In the genomic region with DNA sequence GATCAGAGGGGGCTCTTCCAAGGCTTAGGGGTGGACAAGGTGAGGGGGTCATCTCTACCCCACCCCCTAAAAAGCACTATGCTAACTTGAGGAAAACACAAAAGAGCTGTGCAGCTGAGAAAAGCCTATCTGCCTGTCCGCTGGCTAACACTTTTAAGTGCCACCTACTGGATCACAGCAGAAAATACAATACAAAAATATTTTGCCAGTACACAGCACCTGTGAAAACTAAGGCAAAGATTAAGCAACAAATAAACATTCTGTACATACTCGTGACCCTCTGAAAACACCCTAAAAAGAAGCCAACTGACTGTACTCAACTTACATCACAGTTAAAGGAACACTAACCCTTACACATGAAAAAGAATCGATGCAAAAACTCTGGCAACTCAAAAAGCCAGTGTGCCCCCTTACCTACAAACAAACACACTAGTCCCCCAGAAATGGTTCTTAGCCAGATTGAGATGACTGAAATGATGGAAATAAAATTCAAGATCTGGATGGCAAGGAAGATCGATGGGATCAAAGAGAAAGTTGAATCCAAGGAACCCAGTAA, we compare ENCODE assay signal across 8 cellular contexts. TPM values are rescaled to one million over a fixed set of nuclear protein-coding genes. Genes with fewer than 3 reads are reported as not detected.
A peak's percentile ranks its signal among the peaks of the same experiment; 100 is the strongest.
DNase-seq lines count a peak whose midpoint lies in the region; ATAC-seq and TF ChIP-seq lines count a peak whose summit lies in the region.
"Not testable (repeated sequence)": the region's sequence is repeated elsewhere in the genome, so short reads cannot be mapped to it uniquely, and the experiment has no call there.

No MANE protein-coding gene starts in this region.

- not testable (repeated sequence) for H3K27ac ChIP-seq in GM23338 (ENCODE audit: low read depth); KMS-11; neural cell (ENCODE audit: low read length)

- in situ Hi-C loops in ACHN (cut with HindIII; ENCODE audit: low pct_ligation_motif_present, low pct_unique_long_range_greater_than_20kb, low sequenced_read_pairs); astrocyte of the spinal cord (cut with HindIII; ENCODE audit: low sequenced_read_pairs): not testable (repeated sequence)

- not testable (repeated sequence) for H3K36me3 ChIP-seq in GM23338 (ENCODE audit: insufficient read depth); KMS-11 (ENCODE audit: insufficient read depth); neural cell (ENCODE audit: insufficient read depth, low read length)

- not testable (repeated sequence) for H3F3A ChIP-seq in GM23338 (replicated peaks; ENCODE audit: low read depth); neural cell (ENCODE audit: insufficient read depth, low read length, poor library complexity, severe bottlenecking)

- not testable (repeated sequence) for H3K79me2 ChIP-seq in GM23338 (replicated peaks; ENCODE audit: insufficient read depth); KMS-11 (ENCODE audit: insufficient read depth, low read depth); neural cell (replicated peaks; ENCODE audit: insufficient read depth, low read length)

- not testable (repeated sequence) for H3K4me3 ChIP-seq in GM23338; KMS-11 (IDR thresholded peaks at IDR 0.05; ENCODE audit: insufficient read depth, low read depth, low read length); astrocyte of the spinal cord (ENCODE audit: low read depth, low read length); neural cell (ENCODE audit: low read length)

- H3K27ac Mint-ChIP-seq in GM23338, result not testable (repeated sequence)

- not testable (repeated sequence) for H4K20me1 ChIP-seq in GM23338 (replicated peaks; ENCODE audit: insufficient read depth); KMS-11 (ENCODE audit: insufficient read depth); neural cell (ENCODE audit: insufficient read depth)

- TF ChIP-seq EP300 in neural cell (conservative IDR thresholded peaks at IDR 0.05; ENCODE audit: poor library complexity, severe bottlenecking), result not testable (repeated sequence)

- H3K4me1 ChIP-seq in GM23338 (ENCODE audit: insufficient read depth), result not testable (repeated sequence)
- H3K4me1 ChIP-seq in KMS-11 (ENCODE audit: low read depth, poor library complexity, severe bottlenecking), result peaks cover 29% of the 10 kb centered on the region

- DNase-seq in ACHN (peak; percentile 20), GM23338 (ENCODE audit: low spot score) (peak; percentile 11), RKO (ENCODE audit: low spot score) (peak; percentile 37), astrocyte of the spinal cord (ENCODE audit: low read depth, low spot score) (peak; percentile 9), glomerular visceral epithelial cell (ENCODE audit: extremely low spot score) (peak; percentile 7)

- H3K4me3 Mint-ChIP-seq in GM23338, result not testable (repeated sequence)

- H3K9me2 ChIP-seq in GM23338 (ENCODE audit: insufficient read depth); neural cell (ENCODE audit: insufficient read depth, low read length): not testable (repeated sequence)

- H3K4me2 ChIP-seq in GM23338; neural cell (ENCODE audit: low read length): not testable (repeated sequence)
- peak overlapping the region; percentile 39; the same call in 1 of the 2 replicates for H3K4me2 ChIP-seq in KMS-11

- not testable (repeated sequence) for H2AFZ ChIP-seq in GM23338; neural cell (ENCODE audit: low read depth, low read length)
- peak overlapping the region; percentile 75; the same call in 1 of the 2 replicates for H2AFZ ChIP-seq in KMS-11 (ENCODE audit: low read depth)

- TF ChIP-seq CTCF in GM12874 (IDR thresholded peaks at IDR 0.05; ENCODE audit: insufficient read depth, low read depth, low read length) (peak; percentile 41; the same call in 1 of the 2 replicates), GM23338 (conservative IDR thresholded peaks at IDR 0.05; ENCODE audit: low read depth in 2 of 2) (peak; percentile 26 to 42; a peak in 3 of 4 replicates), KMS-11 (conservative IDR thresholded peaks at IDR 0.05; ENCODE audit: low read depth, low read length) (peak; percentile 59), astrocyte of the spinal cord (IDR thresholded peaks at IDR 0.05; ENCODE audit: low read depth, low read length) (peak; percentile 48), neural cell (IDR thresholded peaks at IDR 0.05; ENCODE audit: poor library complexity, severe bottlenecking) (peak; percentile 59)

- H3K9ac ChIP-seq in KMS-11, result peak overlapping the region; percentile 14; the same call in 1 of the 2 replicates
- not testable (repeated sequence) for H3K9ac ChIP-seq in neural cell (ENCODE audit: low read length)

- not testable (repeated sequence) for H3K4me1 Mint-ChIP-seq in GM23338

- not testable (repeated sequence) for H3K27me3 Mint-ChIP-seq in GM23338 (ENCODE audit: insufficient read depth, low read depth, poor library complexity)

- not testable (repeated sequence) for ATAC-seq in GM23338

- not testable (repeated sequence) for H3K9me3 Mint-ChIP-seq in GM23338

- TF ChIP-seq RAD21 in neural cell (conservative IDR thresholded peaks at IDR 0.05), result not testable (repeated sequence)

- not testable (repeated sequence) for H3K9me3 ChIP-seq in neural cell (ENCODE audit: low read length)

- not testable (repeated sequence) for H3K36me3 Mint-ChIP-seq in GM23338 (ENCODE audit: low read depth)

- H3K27me3 ChIP-seq in GM23338 (ENCODE audit: insufficient read depth); KMS-11 (ENCODE audit: insufficient read depth, low read depth); neural cell (ENCODE audit: insufficient read depth, low read depth, low read length): not testable (repeated sequence)

TF ChIP-seq in neural cell, 6 proteins besides CTCF, POLR2A, EP300 and RAD21:
- TF ChIP-seq SMC3 (conservative IDR thresholded peaks at IDR 0.05; ENCODE audit: poor library complexity), result peak; percentile 68
TF ChIP-seq in neural cell: peak in this region for 1; not testable (repeated sequence) for 5.

RNA-seq across cellular contexts. Expression of gene VOPP1, which starts 25.7 kb away (rescaled TPM):
- 71.0 and 73.7 TPM in 2 replicates for total RNA-seq in GM23338 (2014; rRNA removed; shearing (Covaris generic))
- polyA plus RNA-seq in GM23338 (2016; fragmentation: Nextera tagmentation; extraction: Ambion mirVana), result 26.2 and 28.2 TPM in 2 replicates
- polyA plus RNA-seq in neural cell, result 85.8 and 110 TPM in 2 replicates
- 85.5 and 87.2 TPM in 2 replicates for polyA minus RNA-seq in neural cell
